ENCODE assay signal across 30 cellular contexts in genomic region chr4:27358269-27358668, GRCh38.
"Had no signal": no experiment of that assay in that cellular context is flagged by ENCODE, and none has a peak within 500 bp of the region (broad histone marks: within the 10 kb centered on the region; RNA-seq: fewer than 3 reads in every experiment).

No MANE protein-coding gene starts in this region.

- H3K36me3 ChIP-seq: neutrophil, pancreas, prostate gland, right lobe of liver, sigmoid colon, suprapubic skin, tibial artery, transverse colon, upper lobe of right lung, uterus had no signal

- DNase-seq: naive thymus-derived CD8-positive, alpha-beta T cell; nephron progenitor cell; nucleus accumbens; pancreas; retina; right cardiac atrium; right lobe of liver; sigmoid colon; small intestine; stimulated activated CD4-positive, alpha-beta T cell treated with anti-CD3 and anti-CD28 coated beads, Interleukin-15, amount 100 ng/mL, for 24 hours; stimulated activated CD4-positive, alpha-beta T cell treated with anti-CD3 and anti-CD28 coated beads, Interleukin-2, amount 100 ng/mL, for 24 hours; stimulated activated CD4-positive, alpha-beta T cell treated with anti-CD3 and anti-CD28 coated beads, Interleukin-2, amount 100 ng/mL, for 48 hours; stimulated activated CD4-positive, alpha-beta T cell treated with anti-CD3 and anti-CD28 coated beads, Interleukin-4, amount 100 ng/mL, for 24 hours; stimulated activated CD8-positive, alpha-beta memory T cell treated with anti-CD3 and anti-CD28 coated beads, Interleukin-4, amount 100 ng/mL, for 48 hours; stimulated activated naive CD4-positive, alpha-beta T cell; stimulated activated naive CD8-positive, alpha-beta T cell treated with anti-CD3 and anti-CD28 coated beads, Interleukin-15, amount 100 ng/mL, for 72 hours; stimulated activated naive CD8-positive, alpha-beta T cell treated with anti-CD3 and anti-CD28 coated beads, Interleukin-15, Interleukin-2, amounts not matched to agents 100 U/mL and 50 U/mL, for 24 hours; substantia nigra; testis; tibial artery; transverse colon; upper lobe of right lung; uterus had no signal

- H3K9me3 ChIP-seq: neutrophil, pancreas, prostate gland, right lobe of liver, sigmoid colon, suprapubic skin, testis, tibial artery, transverse colon, upper lobe of right lung, uterus had no signal

- H3K9me3 Mint-ChIP-seq: nephron progenitor cell; stimulated activated memory B cell treated with anti-CD40 and anti-IgM and Interleukin-4, amounts not matched to agents 10 μg/mL and 1 μg/mL and 100 μg/mL, for 72 hours; stimulated activated naive CD8-positive, alpha-beta T cell treated with anti-CD3 and anti-CD28 coated beads, Interleukin-15, amount 100 ng/mL, for 72 hours; type B pancreatic cell had no signal

- ATAC-seq: naive thymus-derived CD8-positive, alpha-beta T cell; natural killer cell treated with Interleukin-12 subunit alpha and Interleukin-12 subunit beta and Interleukin-15 and Interleukin-18, amount 100 ng/mL, for 72 hours; pancreas; right cardiac atrium; right lobe of liver; stimulated activated memory B cell treated with anti-CD40 and anti-IgM and Interleukin-4, amounts not matched to agents 10 μg/mL and 1 μg/mL and 100 μg/mL, for 72 hours; stimulated activated naive CD8-positive, alpha-beta T cell treated with anti-CD3 and anti-CD28 coated beads, Interleukin-15, amount 100 ng/mL, for 72 hours; stimulated activated naive CD8-positive, alpha-beta T cell treated with anti-CD3 and anti-CD28 coated beads, Interleukin-15, Interleukin-2, amounts not matched to agents 100 U/mL and 50 U/mL, for 24 hours; upper lobe of right lung had no signal

- H3K27ac ChIP-seq: neutrophil, pancreas, prostate gland, right lobe of liver, sigmoid colon, suprapubic skin, testis, tibial artery, transverse colon, upper lobe of right lung, uterus had no signal

- H3K27me3 Mint-ChIP-seq: naive thymus-derived CD8-positive, alpha-beta T cell; natural killer cell treated with Interleukin-12 subunit alpha and Interleukin-12 subunit beta and Interleukin-15 and Interleukin-18, amount 100 ng/mL, for 72 hours; stimulated activated memory B cell treated with anti-CD40 and anti-IgM and Interleukin-4, amounts not matched to agents 10 μg/mL and 1 μg/mL and 100 μg/mL, for 72 hours; stimulated activated naive CD8-positive, alpha-beta T cell treated with anti-CD3 and anti-CD28 coated beads, Interleukin-15, amount 100 ng/mL, for 72 hours; type B pancreatic cell had no signal

- H3K27ac Mint-ChIP-seq: naive thymus-derived CD8-positive, alpha-beta T cell; natural killer cell treated with Interleukin-12 subunit alpha and Interleukin-12 subunit beta and Interleukin-15 and Interleukin-18, amount 100 ng/mL, for 72 hours; nephron progenitor cell; stimulated activated memory B cell treated with anti-CD40 and anti-IgM and Interleukin-4, amounts not matched to agents 10 μg/mL and 1 μg/mL and 100 μg/mL, for 72 hours; stimulated activated naive CD8-positive, alpha-beta T cell treated with anti-CD3 and anti-CD28 coated beads, Interleukin-15, amount 100 ng/mL, for 72 hours; type B pancreatic cell had no signal

- H3K4me3 ChIP-seq: pancreas, prostate gland, right lobe of liver, sigmoid colon, suprapubic skin, testis, tibial artery, transverse colon, upper lobe of right lung, uterus had no signal

- H3K4me3 Mint-ChIP-seq: naive thymus-derived CD8-positive, alpha-beta T cell; natural killer cell treated with Interleukin-12 subunit alpha and Interleukin-12 subunit beta and Interleukin-15 and Interleukin-18, amount 100 ng/mL, for 72 hours; nephron progenitor cell; neural crest cell; stimulated activated memory B cell treated with anti-CD40 and anti-IgM and Interleukin-4, amounts not matched to agents 10 μg/mL and 1 μg/mL and 100 μg/mL, for 72 hours; stimulated activated naive CD8-positive, alpha-beta T cell treated with anti-CD3 and anti-CD28 coated beads, Interleukin-15, amount 100 ng/mL, for 72 hours; type B pancreatic cell had no signal

- H3K36me3 Mint-ChIP-seq: naive thymus-derived CD8-positive, alpha-beta T cell; natural killer cell treated with Interleukin-12 subunit alpha and Interleukin-12 subunit beta and Interleukin-15 and Interleukin-18, amount 100 ng/mL, for 72 hours; stimulated activated memory B cell treated with anti-CD40 and anti-IgM and Interleukin-4, amounts not matched to agents 10 μg/mL and 1 μg/mL and 100 μg/mL, for 72 hours; type B pancreatic cell had no signal

- H3K27me3 ChIP-seq: neutrophil, pancreas, right lobe of liver, sigmoid colon, suprapubic skin, testis, tibial artery, transverse colon, upper lobe of right lung, uterus had no signal

- H3K4me1 ChIP-seq: pancreas, prostate gland, right lobe of liver, suprapubic skin, testis, tibial artery, transverse colon, upper lobe of right lung, uterus had no signal

- H3K4me1 Mint-ChIP-seq: naive thymus-derived CD8-positive, alpha-beta T cell; stimulated activated memory B cell treated with anti-CD40 and anti-IgM and Interleukin-4, amounts not matched to agents 10 μg/mL and 1 μg/mL and 100 μg/mL, for 72 hours; stimulated activated naive CD8-positive, alpha-beta T cell treated with anti-CD3 and anti-CD28 coated beads, Interleukin-15, amount 100 ng/mL, for 72 hours had no signal
